In genomic region chr2:10096641-10097040, GRCh38 we compare ENCODE assay signal across 1 cellular context.
TF ChIP-seq lines count a peak whose summit lies in the region.

No MANE protein-coding gene starts in this region.

TF ChIP-seq in H1, 55 proteins besides CTCF, POLR2A, EP300 and RAD21:
- TF ChIP-seq TCF12 (IDR thresholded peaks at IDR 0.05; ENCODE audit: low read depth, low read length) (no peak), JUND (IDR thresholded peaks at IDR 0.05; ENCODE audit: low read length) (no peak), BCL11A (IDR thresholded peaks at IDR 0.05; ENCODE audit: low read depth in 2 of 2, low read length in 2 of 2) (no peak), SIRT6 (IDR thresholded peaks at IDR 0.05; ENCODE audit: low read length) (no peak), SP2 (IDR thresholded peaks at IDR 0.05; ENCODE audit: low read length) (no peak), TBP (IDR thresholded peaks at IDR 0.05; ENCODE audit: low read depth, low read length) (no peak), POLR2AphosphoS5 (IDR thresholded peaks at IDR 0.05; ENCODE audit: low read depth, low read length) (no peak), MAFK (IDR thresholded peaks at IDR 0.05; ENCODE audit: low read depth, low read length) (no peak), ATF2 (IDR thresholded peaks at IDR 0.05; ENCODE audit: low read length) (no peak), SUZ12 (IDR thresholded peaks at IDR 0.05; ENCODE audit: low read length) (no peak), HDAC2 (IDR thresholded peaks at IDR 0.05; ENCODE audit: borderline replicate concordance in 1 of 2, low read depth in 2 of 2, low read length in 2 of 2) (no peak), ASH2L (IDR thresholded peaks at IDR 0.05; ENCODE audit: low read length) (no peak), TEAD4 (IDR thresholded peaks at IDR 0.05; ENCODE audit: low read depth, low read length) (no peak), CTBP2 (IDR thresholded peaks at IDR 0.05; ENCODE audit: borderline replicate concordance, insufficient read depth, insufficient read length, low read length) (no peak), CHD2 (IDR thresholded peaks at IDR 0.05; ENCODE audit: low read length) (no peak), EZH2 (IDR thresholded peaks at IDR 0.05; ENCODE audit: low read depth, low read length, severe bottlenecking) (no peak), RBBP5 (IDR thresholded peaks at IDR 0.05; ENCODE audit: borderline replicate concordance, low read depth, low read length) (no peak), CREB1 (IDR thresholded peaks at IDR 0.05) (no peak), TAF1 (IDR thresholded peaks at IDR 0.05; ENCODE audit: low read depth, low read length) (no peak)
